ENCODE assay signal across 13 cellular contexts in genomic region chr2:11742702-11743530, GRCh38. TPM values are rescaled to one million over a fixed set of nuclear protein-coding genes. Genes with fewer than 3 reads are reported as not detected.
A peak's percentile ranks its signal among the peaks of the same experiment; 100 is the strongest.
DNase-seq lines count a peak whose midpoint lies in the region; ATAC-seq and TF ChIP-seq lines count a peak whose summit lies in the region.
"Had no signal": no experiment of that assay in that cellular context is flagged by ENCODE, and none has a peak within 500 bp of the region (broad histone marks: within the 10 kb centered on the region; RNA-seq: fewer than 3 reads in every experiment).

No MANE protein-coding gene starts in this region.

- H2AFZ ChIP-seq in KMS-11 (ENCODE audit: low read depth) (no peak overlapping the region), neural progenitor cell (replicated peaks) (no peak overlapping the region)

- H3K9me3 Mint-ChIP-seq in CD4-positive, alpha-beta T cell, result no peaks in the 10 kb centered on the region
- H3K9me3 Mint-ChIP-seq in central memory CD8-positive, alpha-beta T cell, result no peaks in the 10 kb centered on the region
- peaks cover 3% of the 10 kb centered on the region for H3K9me3 Mint-ChIP-seq in neural progenitor cell
- H3K9me3 Mint-ChIP-seq: nephron had no signal

- H3K79me2 ChIP-seq in KMS-11 (ENCODE audit: insufficient read depth, low read depth) (peaks cover 17% of the 10 kb centered on the region), neural progenitor cell (ENCODE audit: low read depth) (peaks cover 12% of the 10 kb centered on the region)

- no peaks in the 10 kb centered on the region for H3K36me3 ChIP-seq in KMS-11 (ENCODE audit: insufficient read depth)
- no peaks in the 10 kb centered on the region for H3K36me3 ChIP-seq in neural progenitor cell
- H3K36me3 ChIP-seq: heart right ventricle, stomach had no signal

- H3K4me2 ChIP-seq in KMS-11 (peak overlapping the region; percentile 98), neural progenitor cell (no peak overlapping the region)

- DNase-seq in CD4-positive, alpha-beta T cell, result no peak
- no peak for DNase-seq in central memory CD8-positive, alpha-beta T cell (ENCODE audit: low spot score in 2 of 2)
- DNase-seq in neural progenitor cell (ENCODE audit: low spot score), result no peak
- no peak for DNase-seq in GDM1 (lab: John Stamatoyannopoulos, UW)
- DNase-seq: heart right ventricle, left cardiac atrium, MV-4-11, NCI-H2227 treated with DMSO at 0.1 percent for 48 hours, stomach had no signal

- peaks cover 43% of the 10 kb centered on the region for H3K4me1 Mint-ChIP-seq in CD4-positive, alpha-beta T cell (ENCODE audit: low read depth)
- peaks cover 39% of the 10 kb centered on the region for H3K4me1 Mint-ChIP-seq in central memory CD8-positive, alpha-beta T cell
- peaks cover 67% of the 10 kb centered on the region for H3K4me1 Mint-ChIP-seq in neural progenitor cell

- H3K9ac ChIP-seq in KMS-11 (peak overlapping the region; percentile 67; the same call in 1 of the 2 replicates), neural progenitor cell (no peak overlapping the region)

- H3K27me3 Mint-ChIP-seq in CD4-positive, alpha-beta T cell, result no peaks in the 10 kb centered on the region
- H3K27me3 Mint-ChIP-seq in central memory CD8-positive, alpha-beta T cell, result no peaks in the 10 kb centered on the region
- peaks cover 5% of the 10 kb centered on the region for H3K27me3 Mint-ChIP-seq in neural progenitor cell (ENCODE audit: insufficient read depth, low read depth)

- CTCF ChIA-PET in CD4-positive, alpha-beta T cell (lab: Charles Lee), result interaction anchor here (0.6 to 3.8 kb wide), 3 partner anchors 37 to 56 kb away, joined by 3 to 14 read pairs (median 10); no protein-coding TSS in a partner anchor

- H3K4me3 ChIP-seq in KMS-11 (IDR thresholded peaks at IDR 0.05; ENCODE audit: insufficient read depth, low read depth, low read length) (no peak overlapping the region), neural progenitor cell (no peak overlapping the region)

- H3K27ac Mint-ChIP-seq in CD4-positive, alpha-beta T cell, result no peak overlapping the region
- no peak overlapping the region for H3K27ac Mint-ChIP-seq in central memory CD8-positive, alpha-beta T cell (ENCODE audit: low read depth)
- H3K27ac Mint-ChIP-seq in neural progenitor cell, result peak overlapping the region; percentile 69

- H3K4me1 ChIP-seq in KMS-11 (ENCODE audit: low read depth, poor library complexity, severe bottlenecking) (peaks cover 36% of the 10 kb centered on the region), neural progenitor cell (peaks cover 22% of the 10 kb centered on the region)

- H4K20me1 ChIP-seq in KMS-11 (ENCODE audit: insufficient read depth) (no peaks in the 10 kb centered on the region), neural progenitor cell (ENCODE audit: low read depth) (peaks cover 11% of the 10 kb centered on the region)

- no peaks in the 10 kb centered on the region for H3K9me3 ChIP-seq in CD4-positive, alpha-beta T cell (ENCODE audit: control insufficient read depth, low read length)
- H3K9me3 ChIP-seq in neural progenitor cell (ENCODE audit: low read depth), result no peaks in the 10 kb centered on the region
- H3K9me3 ChIP-seq: heart right ventricle, stomach had no signal

- H3K4me3 Mint-ChIP-seq in CD4-positive, alpha-beta T cell, result peak overlapping the region; percentile 27
- peak overlapping the region; percentile 73 for H3K4me3 Mint-ChIP-seq in central memory CD8-positive, alpha-beta T cell
- peak overlapping the region; percentile 46 for H3K4me3 Mint-ChIP-seq in neural progenitor cell
- H3K4me3 Mint-ChIP-seq: nephron had no signal

- POLR2A ChIA-PET in CD4-positive, alpha-beta T cell (lab: Charles Lee), result interaction anchor here (1.1 to 1.4 kb wide), 2 partner anchors 15 to 32 kb away, joined by 3 to 5 read pairs; no protein-coding TSS in a partner anchor

- intact Hi-C loops in CD4-positive, alpha-beta T cell (cut with DNase I, micrococcal nuclease), result loop anchor here in 1 of 2 experiments (10.0 kb wide), 1 partner anchor 398 kb away; the partner anchor contains the start of gene ROCK2

- no peak for ATAC-seq in CD4-positive, alpha-beta T cell (ENCODE audit: poor library complexity)
- ATAC-seq in central memory CD8-positive, alpha-beta T cell (replicated peaks; ENCODE audit: extremely low read depth, poor library complexity, severe bottlenecking), result no peak
- ATAC-seq in GM21723 (IDR thresholded peaks at IDR 0.05; ENCODE audit: unreplicated experiment) (no peak), HG02973 (IDR thresholded peaks at IDR 0.05; ENCODE audit: unreplicated experiment) (no peak)

- H3F3A ChIP-seq in neural progenitor cell (ENCODE audit: low read depth), result peaks cover 22% of the 10 kb centered on the region

- no peak for TF ChIP-seq CTCF in CD4-positive, alpha-beta T cell (IDR thresholded peaks at IDR 0.05)
- TF ChIP-seq CTCF in KMS-11 (conservative IDR thresholded peaks at IDR 0.05; ENCODE audit: low read depth, low read length), result no peak
- no peak for TF ChIP-seq CTCF in neural progenitor cell (IDR thresholded peaks at IDR 0.05)

- no peak overlapping the region for H3K27ac ChIP-seq in CD4-positive, alpha-beta T cell (ENCODE audit: low read depth, low read length)
- H3K27ac ChIP-seq in KMS-11, result peak overlapping the region; percentile 92; the same call in 1 of the 2 replicates
- no peak overlapping the region for H3K27ac ChIP-seq in neural progenitor cell

- no peaks in the 10 kb centered on the region for H3K27me3 ChIP-seq in CD4-positive, alpha-beta T cell (ENCODE audit: control insufficient read depth, insufficient read depth, low read length)
- H3K27me3 ChIP-seq in KMS-11 (ENCODE audit: insufficient read depth, low read depth) (no peaks in the 10 kb centered on the region), neural progenitor cell (no peaks in the 10 kb centered on the region)
- H3K27me3 ChIP-seq: heart right ventricle, stomach had no signal

- H3K36me3 Mint-ChIP-seq in CD4-positive, alpha-beta T cell (ENCODE audit: low read depth), result no peaks in the 10 kb centered on the region
- H3K36me3 Mint-ChIP-seq in central memory CD8-positive, alpha-beta T cell (ENCODE audit: insufficient read depth), result peaks cover 2% of the 10 kb centered on the region
- peaks cover 2% of the 10 kb centered on the region for H3K36me3 Mint-ChIP-seq in neural progenitor cell

RNA-seq across cellular contexts. Expression of gene LPIN1, which starts 3.5 kb away (rescaled TPM):
- 100 to 1,000 TPM; 115 to 128 TPM for total RNA-seq in CD4-positive, alpha-beta T cell
- 18.0 and 22.9 TPM in 2 replicates for total RNA-seq in neural progenitor cell (ENCODE audit: low replicate concordance)
